Comparison of ENCODE assay signal across 9 cellular contexts in genomic region chr1:209751627-209752231, GRCh38. TPM values are rescaled to one million over a fixed set of nuclear protein-coding genes. Genes with fewer than 3 reads are reported as not detected.
A peak's percentile ranks its signal among the peaks of the same experiment; 100 is the strongest.
DNase-seq lines count a peak whose midpoint lies in the region; ATAC-seq and TF ChIP-seq lines count a peak whose summit lies in the region.
"Had no signal": no experiment of that assay in that cellular context is flagged by ENCODE, and none has a peak within 500 bp of the region (broad histone marks: within the 10 kb centered on the region; RNA-seq: fewer than 3 reads in every experiment).

No MANE protein-coding gene starts in this region.

- H3K9me3 Mint-ChIP-seq in memory B cell, result no peaks in the 10 kb centered on the region

- H3K4me3 ChIP-seq in HL-60 (replicated peaks; ENCODE audit: insufficient read depth, low read length), result no peak overlapping the region
- no peak overlapping the region for H3K4me3 ChIP-seq in mucosa of descending colon
- H3K4me3 ChIP-seq: lung had no signal

- no peaks in the 10 kb centered on the region for H3K36me3 Mint-ChIP-seq in memory B cell

- no peaks in the 10 kb centered on the region for H3K27me3 Mint-ChIP-seq in memory B cell

- H3K9me3 ChIP-seq in mucosa of descending colon, result no peaks in the 10 kb centered on the region

- peaks cover 35% of the 10 kb centered on the region for H3K4me1 Mint-ChIP-seq in memory B cell

- TF ChIP-seq CTCF in HL-60 (IDR thresholded peaks at IDR 0.05; ENCODE audit: insufficient read depth, low read length) (no peak), mucosa of descending colon (IDR thresholded peaks at IDR 0.05) (no peak)

- H3K27ac ChIP-seq in HL-60 (replicated peaks), result peak overlapping the region; percentile 14; the same call in 1 of the 2 replicates

- no peak for DNase-seq in HL-60 (ENCODE audit: low read depth in 1 of 2, low spot score in 1 of 2)
- DNase-seq in memory B cell (ENCODE audit: low spot score in 2 of 2), result no peak
- no peak for DNase-seq in HEK293T (ENCODE audit: extremely low spot score)
- no peak for DNase-seq in mucosa of descending colon
- no peak for DNase-seq in T-helper 9 cell
- no peak for DNase-seq in NCI-H526 treated with DMSO at 0.1 percent for 48 hours (lab: John Stamatoyannopoulos, UW)

- CTCF ChIA-PET in HEK293T (lab: Yijun Ruan, JAX), result no interaction called here

- no peaks in the 10 kb centered on the region for H3K27me3 ChIP-seq in HL-60 (ENCODE audit: insufficient read depth, poor library complexity, severe bottlenecking)

- intact Hi-C loops in mucosa of descending colon (cut with DNase I, micrococcal nuclease), result no loop called here

- H3K27ac Mint-ChIP-seq in memory B cell, result peak overlapping the region; percentile 61

- H3K4me1 ChIP-seq in mucosa of descending colon (ENCODE audit: low read depth), result no peaks in the 10 kb centered on the region

- no peaks in the 10 kb centered on the region for H3K36me3 ChIP-seq in mucosa of descending colon (ENCODE audit: low read depth)

- ATAC-seq in GM18519 (IDR thresholded peaks at IDR 0.05; ENCODE audit: low FRiP score, unreplicated experiment) (peak; percentile 51), GM21723 (IDR thresholded peaks at IDR 0.05; ENCODE audit: unreplicated experiment) (peak; percentile 53), memory B cell (ENCODE audit: low read depth) (no peak), mucosa of descending colon (no peak)

- POLR2A ChIA-PET in HEK293T (lab: Yijun Ruan, JAX), result no interaction called here

- H3K4me3 Mint-ChIP-seq in memory B cell, result peak overlapping the region; percentile 6

TF ChIP-seq in HEK293T, 16 proteins besides CTCF, POLR2A, EP300 and RAD21:
- TF ChIP-seq BHLHE40 (IDR thresholded peaks at IDR 0.05; ENCODE audit: borderline replicate concordance) (no peak), PKNOX1 (IDR thresholded peaks at IDR 0.05) (no peak), ELF4 (IDR thresholded peaks at IDR 0.05) (no peak), HDGF (IDR thresholded peaks at IDR 0.05; ENCODE audit: borderline replicate concordance) (no peak), ARNT (IDR thresholded peaks at IDR 0.05) (no peak), NFRKB (IDR thresholded peaks at IDR 0.05) (no peak), LEF1 (IDR thresholded peaks at IDR 0.05; ENCODE audit: borderline replicate concordance) (no peak), ZNF384 (IDR thresholded peaks at IDR 0.05) (no peak), SP1 (IDR thresholded peaks at IDR 0.05) (no peak), FOXA1 (IDR thresholded peaks at IDR 0.05) (no peak), FOXK2 (IDR thresholded peaks at IDR 0.05) (no peak), CTBP1 (IDR thresholded peaks at IDR 0.05; ENCODE audit: borderline replicate concordance) (no peak), L3MBTL2 (conservative IDR thresholded peaks at IDR 0.05) (no peak), SUZ12 (IDR thresholded peaks at IDR 0.05) (no peak)

RNA-seq across cellular contexts. Expression of gene TRAF3IP3, which starts 4.1 kb away (rescaled TPM):
- 1 to 10 TPM; 4.7 to 7.7 (median 6.4) TPM for total RNA-seq in mucosa of descending colon

RNA-seq across cellular contexts. Expression of gene C1orf74, which starts 32.6 kb away (rescaled TPM):
- 1 to 10 TPM; 1.9 to 3.4 (median 2.7) TPM for total RNA-seq in mucosa of descending colon

RNA-seq across cellular contexts. Expression of gene HSD11B1, which starts 47.1 kb away (rescaled TPM):
- 1 to 10 TPM in 2 of 3 donors, not detected in 1; 2.8 to 5.7 TPM for total RNA-seq in mucosa of descending colon

RNA-seq across cellular contexts. Expression of gene IRF6, which starts 54.2 kb away (rescaled TPM):
- 100 to 1,000 TPM in 1 of 3 donors, 10 to 100 TPM in 2; 42.9 to 115 (median 96.9) TPM for total RNA-seq in mucosa of descending colon

Comparison
In these comparisons a context has a peak if more than half of its experiments do, and no peak if none do; other contexts are left out.
1. ATAC-seq: peak in GM18519 (single experiment) and GM21723 (single experiment); none in memory B cell (single experiment) and mucosa of descending colon (single experiment).